ENCODE assay signal across 26 cellular contexts in the genomic region with DNA sequence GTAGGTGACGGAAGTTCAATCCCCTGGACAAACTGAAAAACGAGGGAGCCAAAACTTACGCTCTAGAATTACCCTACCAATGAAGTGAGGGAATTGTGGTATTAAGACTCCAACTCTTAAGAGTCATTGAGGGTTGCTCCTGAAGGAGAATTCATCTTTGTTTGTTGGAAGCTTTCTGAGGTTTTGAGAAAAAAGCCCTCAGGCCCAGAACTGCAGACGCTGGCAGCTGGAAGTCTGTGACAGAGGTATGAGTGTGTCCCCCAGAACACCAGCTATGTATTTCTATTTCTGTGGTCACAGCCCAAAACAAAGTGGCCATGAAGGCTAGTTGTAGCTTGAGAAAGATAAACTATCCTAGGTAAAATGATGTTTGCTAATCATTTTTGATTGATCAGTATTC.
DNase-seq lines count a peak whose midpoint lies in the region; ATAC-seq, FAIRE-seq and TF ChIP-seq lines count a peak whose summit lies in the region.
"Had no signal": no experiment of that assay in that cellular context is flagged by ENCODE, and none has a peak within 500 bp of the region (broad histone marks: within the 10 kb centered on the region; RNA-seq: fewer than 3 reads in every experiment).

No MANE protein-coding gene starts in this region.

- no peak overlapping the region for H3K4me3 ChIP-seq in endodermal cell (ENCODE audit: low read length)
- H3K4me3 ChIP-seq: SK-N-MC had no signal

- in situ Hi-C loops in SK-MEL-5 (cut with HindIII; ENCODE audit: low pct_unique_long_range_greater_than_20kb, low sequenced_read_pairs), result no loop called here

- ATAC-seq in GM19328 (IDR thresholded peaks at IDR 0.05; ENCODE audit: unreplicated experiment) (no peak), GM18909 (IDR thresholded peaks at IDR 0.05; ENCODE audit: poor library complexity, unreplicated experiment) (no peak)
- no peak for ATAC-seq in stimulated activated naive CD8-positive, alpha-beta T cell treated with anti-CD3 and anti-CD28 coated beads, Interleukin-15, amount 100 ng/mL, for 72 hours

- WGBS in endodermal cell (ENCODE audit: insufficient coverage in 1 of 2, insufficient read length in 1 of 2), 2 experiments, result 84 to 85% methylated on average over 3 to 4 of the region's 4 CpGs

- no peak overlapping the region for H3K4me3 Mint-ChIP-seq in endodermal cell
- no peak overlapping the region for H3K4me3 Mint-ChIP-seq in stimulated activated naive CD8-positive, alpha-beta T cell treated with anti-CD3 and anti-CD28 coated beads, Interleukin-15, amount 100 ng/mL, for 72 hours
- H3K4me3 Mint-ChIP-seq: B cell, CD14-positive monocyte had no signal

- no peaks in the 10 kb centered on the region for H3K9me3 ChIP-seq in endodermal cell (ENCODE audit: control insufficient read depth, low read length)

- TF ChIP-seq CTCF in D721Med (IDR thresholded peaks at IDR 0.05; ENCODE audit: insufficient read depth, missing control alignments), result no peak
- no peak for TF ChIP-seq CTCF in endodermal cell (conservative IDR thresholded peaks at IDR 0.05)

- FAIRE-seq in D721Med (lab: Jason Lieb, UNC), result peak; percentile 75
- FAIRE-seq: GM18507, HTR-8/SVneo had no signal

- no peak overlapping the region for H3K27ac ChIP-seq in endodermal cell (ENCODE audit: low read depth, low read length)
- H3K27ac ChIP-seq: SK-N-MC had no signal

- peaks cover 6% of the 10 kb centered on the region for H3K4me1 Mint-ChIP-seq in endodermal cell
- H3K4me1 Mint-ChIP-seq in stimulated activated naive CD8-positive, alpha-beta T cell treated with anti-CD3 and anti-CD28 coated beads, Interleukin-15, amount 100 ng/mL, for 72 hours, result no peaks in the 10 kb centered on the region
- H3K4me1 Mint-ChIP-seq: B cell had no signal

- H3K27me3 Mint-ChIP-seq in endodermal cell (ENCODE audit: insufficient read depth), result no peaks in the 10 kb centered on the region
- no peaks in the 10 kb centered on the region for H3K27me3 Mint-ChIP-seq in stimulated activated naive CD8-positive, alpha-beta T cell treated with anti-CD3 and anti-CD28 coated beads, Interleukin-15, amount 100 ng/mL, for 72 hours

- no peaks in the 10 kb centered on the region for H3K36me3 Mint-ChIP-seq in endodermal cell (ENCODE audit: low read depth)
- H3K36me3 Mint-ChIP-seq: CD14-positive monocyte had no signal

- DNase-seq in D721Med (ENCODE audit: insufficient read length, low spot score) (no peak), H4 (ENCODE audit: low spot score) (peak; percentile 10), SK-MEL-5 (ENCODE audit: low read depth, low spot score) (peak; percentile 60), islet precursor cell (peak; percentile 74), endodermal cell (no peak)
- no peak for DNase-seq in stimulated activated naive CD8-positive, alpha-beta T cell treated with anti-CD3 and anti-CD28 coated beads, Interleukin-15, amount 100 ng/mL, for 72 hours
- DNase-seq: DMS79, GDM1, HCEC 1CT, KG1, MV-4-11, NCI-H1105 treated with DMSO at 0.1 percent for 48 hours, NCI-H1694, NCI-H2081 treated with DMSO at 0.1 percent for 48 hours, NCI-H446, NCI-H526, OCI-M1, Right ventricle myocardium superior, T-helper 2 cell had no signal

- no peaks in the 10 kb centered on the region for H3K4me1 ChIP-seq in endodermal cell (ENCODE audit: control insufficient read depth, insufficient read depth, low read length)

- H3K9me3 Mint-ChIP-seq in endodermal cell, result no peaks in the 10 kb centered on the region
- no peaks in the 10 kb centered on the region for H3K9me3 Mint-ChIP-seq in stimulated activated naive CD8-positive, alpha-beta T cell treated with anti-CD3 and anti-CD28 coated beads, Interleukin-15, amount 100 ng/mL, for 72 hours
- H3K9me3 Mint-ChIP-seq: CD14-positive monocyte had no signal

- H3K36me3 ChIP-seq in endodermal cell (ENCODE audit: control insufficient read depth, insufficient read depth, low read length), result no peaks in the 10 kb centered on the region

- no peak overlapping the region for H3K9ac ChIP-seq in endodermal cell (ENCODE audit: extremely low read depth, low read length, poor library complexity, severe bottlenecking)

- H3K27me3 ChIP-seq in endodermal cell (ENCODE audit: control insufficient read depth, insufficient read depth, low read length, poor library complexity, severe bottlenecking), result no peaks in the 10 kb centered on the region

- H3K27ac Mint-ChIP-seq in endodermal cell, result no peak overlapping the region
- H3K27ac Mint-ChIP-seq in stimulated activated naive CD8-positive, alpha-beta T cell treated with anti-CD3 and anti-CD28 coated beads, Interleukin-15, amount 100 ng/mL, for 72 hours, result no peak overlapping the region
- H3K27ac Mint-ChIP-seq: B cell had no signal

Comparison
In these comparisons a context has a peak if more than half of its experiments do, and no peak if none do; other contexts are left out.
1. DNase-seq: peak in H4 (single experiment), SK-MEL-5 (single experiment) and islet precursor cell (single experiment); none in D721Med (single experiment), endodermal cell (single experiment) and stimulated activated naive CD8-positive, alpha-beta T cell treated with anti-CD3 and anti-CD28 coated beads, Interleukin-15, amount 100 ng/mL, for 72 hours (0 of 2).